1 cellular context compared by ENCODE assay signal in the genomic region with DNA sequence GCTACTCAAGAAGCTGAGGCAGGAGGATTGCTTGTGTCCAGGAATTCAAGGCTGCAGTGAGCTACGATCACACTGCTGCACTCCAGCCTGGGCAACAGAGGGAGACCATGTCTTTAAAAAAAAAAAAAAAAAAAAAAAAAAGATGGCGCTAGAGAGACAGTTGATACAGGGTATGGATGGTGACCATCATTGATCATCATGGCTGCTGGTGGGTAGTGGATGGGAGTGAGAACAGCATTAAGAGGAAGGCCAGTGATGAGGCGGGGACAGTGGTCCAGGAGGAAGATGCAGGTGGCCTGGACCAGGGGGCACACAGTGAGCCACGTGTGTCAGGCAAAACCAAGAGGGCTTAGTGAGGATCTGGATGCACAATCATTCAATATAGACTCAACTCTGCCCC.
TF ChIP-seq lines count a peak whose summit lies in the region.

No MANE protein-coding gene starts in this region.

TF ChIP-seq in K562, 482 proteins besides CTCF, POLR2A, EP300 and RAD21:
- TF ChIP-seq MAX (CRISPR knock-in tag; IDR thresholded peaks at IDR 0.05) (peak; percentile 48; the same call in 1 of the 2 replicates), YY1 (IDR thresholded peaks at IDR 0.05; ENCODE audit: borderline replicate concordance in 1 of 3, control insufficient read depth in 1 of 3, extremely low read depth in 1 of 3, insufficient read depth in 3 of 3, insufficient read length in 1 of 3, insufficient replicate concordance in 2 of 3, low read depth in 1 of 3, low read length in 2 of 3) (peak in 1 of 3 experiments; percentile 70), DIDO1 (tag; IDR thresholded peaks at IDR 0.05; ENCODE audit: low read depth) (no peak), ZNF384 (IDR thresholded peaks at IDR 0.05; ENCODE audit: low read depth, low read length) (peak; percentile 88), EHMT2 (IDR thresholded peaks at IDR 0.05) (peak; percentile 69; the same call in 1 of the 2 replicates)
- TF ChIP-seq, protein P1, sequence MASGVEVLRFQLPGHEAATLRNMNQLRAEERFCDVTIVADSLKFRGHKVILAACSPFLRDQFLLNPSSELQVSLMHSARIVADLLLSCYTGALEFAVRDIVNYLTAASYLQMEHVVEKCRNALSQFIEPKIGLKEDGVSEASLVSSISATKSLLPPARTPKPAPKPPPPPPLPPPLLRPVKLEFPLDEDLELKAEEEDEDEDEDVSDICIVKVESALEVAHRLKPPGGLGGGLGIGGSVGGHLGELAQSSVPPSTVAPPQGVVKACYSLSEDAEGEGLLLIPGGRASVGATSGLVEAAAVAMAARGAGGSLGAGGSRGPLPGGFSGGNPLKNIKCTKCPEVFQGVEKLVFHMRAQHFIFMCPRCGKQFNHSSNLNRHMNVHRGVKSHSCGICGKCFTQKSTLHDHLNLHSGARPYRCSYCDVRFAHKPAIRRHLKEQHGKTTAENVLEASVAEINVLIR (CRISPR knock-in tag; IDR thresholded peaks at IDR 0.05) = no peak
- TF ChIP-seq, protein P2, sequence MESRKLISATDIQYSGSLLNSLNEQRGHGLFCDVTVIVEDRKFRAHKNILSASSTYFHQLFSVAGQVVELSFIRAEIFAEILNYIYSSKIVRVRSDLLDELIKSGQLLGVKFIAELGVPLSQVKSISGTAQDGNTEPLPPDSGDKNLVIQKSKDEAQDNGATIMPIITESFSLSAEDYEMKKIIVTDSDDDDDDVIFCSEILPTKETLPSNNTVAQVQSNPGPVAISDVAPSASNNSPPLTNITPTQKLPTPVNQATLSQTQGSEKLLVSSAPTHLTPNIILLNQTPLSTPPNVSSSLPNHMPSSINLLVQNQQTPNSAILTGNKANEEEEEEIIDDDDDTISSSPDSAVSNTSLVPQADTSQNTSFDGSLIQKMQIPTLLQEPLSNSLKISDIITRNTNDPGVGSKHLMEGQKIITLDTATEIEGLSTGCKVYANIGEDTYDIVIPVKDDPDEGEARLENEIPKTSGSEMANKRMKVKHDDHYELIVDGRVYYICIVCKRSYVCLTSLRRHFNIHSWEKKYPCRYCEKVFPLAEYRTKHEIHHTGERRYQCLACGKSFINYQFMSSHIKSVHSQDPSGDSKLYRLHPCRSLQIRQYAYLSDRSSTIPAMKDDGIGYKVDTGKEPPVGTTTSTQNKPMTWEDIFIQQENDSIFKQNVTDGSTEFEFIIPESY (CRISPR knock-in tag; IDR thresholded peaks at IDR 0.05) = peak; percentile 51; the same call in 1 of the 2 replicates
